ENCODE assay signal across 16 cellular contexts in genomic region chr4:76659103-76659490, GRCh38.
DNase-seq lines count a peak whose midpoint lies in the region; ATAC-seq lines count a peak whose summit lies in the region.
"Had no signal": no experiment of that assay in that cellular context is flagged by ENCODE, and none has a peak within 500 bp of the region (broad histone marks: within the 10 kb centered on the region; RNA-seq: fewer than 3 reads in every experiment).

No MANE protein-coding gene starts in this region.

- peaks cover 11 to 21% of the 10 kb centered on the region in 2 experiments for H3K4me1 ChIP-seq in trophoblast cell (ENCODE audit: control insufficient read depth in 1 of 2, insufficient read depth in 2 of 2, low read length in 2 of 2)
- no peaks in the 10 kb centered on the region for H3K4me1 ChIP-seq in effector memory CD4-positive, alpha-beta T cell (ENCODE audit: control insufficient read depth, insufficient read depth, low read length, poor library complexity, severe bottlenecking)
- H3K4me1 ChIP-seq: lower lobe of right lung had no signal

- H3K27me3 ChIP-seq in trophoblast cell (ENCODE audit: insufficient read depth, low read length), result no peaks in the 10 kb centered on the region
- H3K27me3 ChIP-seq in effector memory CD4-positive, alpha-beta T cell (replicated peaks; ENCODE audit: control insufficient read depth, insufficient read depth, low read length, poor library complexity, severe bottlenecking), result no peaks in the 10 kb centered on the region

- peak overlapping the region; percentile 50 for H2BK12ac ChIP-seq in trophoblast cell (ENCODE audit: low read length)

- H4K8ac ChIP-seq in trophoblast cell (ENCODE audit: low read depth, low read length), result no peak overlapping the region

- H2AK5ac ChIP-seq in trophoblast cell (ENCODE audit: low read length), result peak overlapping the region; percentile 59

- H3K14ac ChIP-seq in trophoblast cell (ENCODE audit: low read length), result peak overlapping the region; percentile 40

- no peaks in the 10 kb centered on the region for H3K9me3 ChIP-seq in trophoblast cell (ENCODE audit: insufficient read depth, low read depth, low read length)
- H3K9me3 ChIP-seq in effector memory CD4-positive, alpha-beta T cell (ENCODE audit: control insufficient read depth, low read length), result no peaks in the 10 kb centered on the region
- H3K9me3 ChIP-seq: lower lobe of right lung had no signal

- no peak overlapping the region for H3K27ac ChIP-seq in trophoblast cell (ENCODE audit: low read depth, low read length)
- H3K27ac ChIP-seq in effector memory CD4-positive, alpha-beta T cell (ENCODE audit: insufficient read depth, low read length, poor library complexity, severe bottlenecking), result no peak overlapping the region
- H3K27ac ChIP-seq: lower lobe of right lung had no signal

- no peak overlapping the region for H3K23ac ChIP-seq in trophoblast cell (ENCODE audit: low read length)

- no peak overlapping the region for H4K12ac ChIP-seq in trophoblast cell (ENCODE audit: low read depth, low read length)

- H2AFZ ChIP-seq in trophoblast cell (ENCODE audit: insufficient read depth, low read length, poor library complexity), result no peak overlapping the region

- no CpG with 5 or more reads among the region's 1 CpG for WGBS in trophoblast cell (ENCODE audit: extremely low coverage, insufficient coverage, insufficient read length)

- no peak overlapping the region for H3K4me3 Mint-ChIP-seq in activated T-helper 17 cell treated with anti-CD3 and anti-CD28 coated beads, Interleukin-2, amount 50 U/mL, for 72 hours
- no peak overlapping the region for H3K4me3 Mint-ChIP-seq in stimulated activated effector memory CD8-positive, alpha-beta T cell treated with anti-CD3 and anti-CD28 coated beads, Interleukin-12 subunit alpha, Interleukin-12 subunit beta, amount 100 ng/mL, for 72 hours
- H3K4me3 Mint-ChIP-seq: activated naive CD8-positive, alpha-beta T cell; CD4-positive, alpha-beta memory T cell had no signal

- H2BK120ac ChIP-seq in trophoblast cell (ENCODE audit: insufficient read depth, low read length, poor library complexity), result peak overlapping the region; percentile 25

- H3K27ac Mint-ChIP-seq in activated T-helper 17 cell treated with anti-CD3 and anti-CD28 coated beads, Interleukin-2, amount 50 U/mL, for 72 hours, result peak overlapping the region; percentile 42
- H3K27ac Mint-ChIP-seq in stimulated activated effector memory CD8-positive, alpha-beta T cell treated with anti-CD3 and anti-CD28 coated beads, Interleukin-12 subunit alpha, Interleukin-12 subunit beta, amount 100 ng/mL, for 72 hours, result no peak overlapping the region
- H3K27ac Mint-ChIP-seq: activated naive CD8-positive, alpha-beta T cell; CD4-positive, alpha-beta memory T cell had no signal

- peak overlapping the region; percentile 62 for H2BK5ac ChIP-seq in trophoblast cell (ENCODE audit: low read depth, low read length, poor library complexity)

- H3K79me2 ChIP-seq in trophoblast cell (ENCODE audit: control insufficient read depth, insufficient read depth, low read length, poor library complexity), result peaks cover 3% of the 10 kb centered on the region

- peak; percentile 9 for ATAC-seq in GM19025 (IDR thresholded peaks at IDR 0.05; ENCODE audit: low read depth, unreplicated experiment)
- peak; percentile 18 for ATAC-seq in HG02981 (IDR thresholded peaks at IDR 0.05; ENCODE audit: unreplicated experiment)
- ATAC-seq in activated T-helper 17 cell treated with anti-CD3 and anti-CD28 coated beads, Interleukin-2, amount 50 U/mL, for 72 hours (replicated peaks), result no peak
- no peak for ATAC-seq in HG03280 (IDR thresholded peaks at IDR 0.05; ENCODE audit: unreplicated experiment)
- ATAC-seq in stimulated activated effector memory CD8-positive, alpha-beta T cell treated with anti-CD3 and anti-CD28 coated beads, Interleukin-12 subunit alpha, Interleukin-12 subunit beta, amount 100 ng/mL, for 72 hours, result no peak
- ATAC-seq: esophagus mucosa, lower lobe of right lung had no signal

- H3K27me3 Mint-ChIP-seq in activated T-helper 17 cell treated with anti-CD3 and anti-CD28 coated beads, Interleukin-2, amount 50 U/mL, for 72 hours, result peaks cover 3% of the 10 kb centered on the region

- DNase-seq in trophoblast cell (no peak), T-helper 1 cell (no peak)
- no peak for DNase-seq in stimulated activated effector memory CD8-positive, alpha-beta T cell treated with anti-CD3 and anti-CD28 coated beads, Interleukin-12 subunit alpha, Interleukin-12 subunit beta, amount 100 ng/mL, for 72 hours (ENCODE audit: low spot score in 2 of 2)
- DNase-seq in effector memory CD4-positive, alpha-beta T cell, result no peak
- DNase-seq: activated CD4-positive, CD25-positive, alpha-beta regulatory T cell treated with anti-CD3 and anti-CD28 coated beads, Interleukin-2, amount 50 U/mL, for 72 hours; activated T-cell treated with anti-CD3 and anti-CD28 coated beads for 4 hours; CD4-positive, alpha-beta memory T cell; lower lobe of right lung; NCI-H2171 treated with DMSO at 0.1 percent for 48 hours; stimulated activated naive CD4-positive, alpha-beta T cell treated with Interleukin-2 at 50 U/mL for 16 hours had no signal

- no peaks in the 10 kb centered on the region for H3K36me3 Mint-ChIP-seq in activated T-helper 17 cell treated with anti-CD3 and anti-CD28 coated beads, Interleukin-2, amount 50 U/mL, for 72 hours (ENCODE audit: low read depth)
- H3K36me3 Mint-ChIP-seq in stimulated activated effector memory CD8-positive, alpha-beta T cell treated with anti-CD3 and anti-CD28 coated beads, Interleukin-12 subunit alpha, Interleukin-12 subunit beta, amount 100 ng/mL, for 72 hours, result no peaks in the 10 kb centered on the region
- H3K36me3 Mint-ChIP-seq: activated naive CD8-positive, alpha-beta T cell; CD4-positive, alpha-beta memory T cell had no signal

- H3K4me3 ChIP-seq in trophoblast cell (ENCODE audit: low read depth, low read length), result no peak overlapping the region
- H3K4me3 ChIP-seq in effector memory CD4-positive, alpha-beta T cell (ENCODE audit: insufficient read depth, low read depth, low read length, poor library complexity, severe bottlenecking), result no peak overlapping the region
- H3K4me3 ChIP-seq: lower lobe of right lung had no signal

- no peaks in the 10 kb centered on the region for H3K36me3 ChIP-seq in trophoblast cell (ENCODE audit: control insufficient read depth in 1 of 2, insufficient read depth in 2 of 2, low read length in 2 of 2)
- H3K36me3 ChIP-seq in effector memory CD4-positive, alpha-beta T cell (ENCODE audit: control insufficient read depth, insufficient read depth, low read length), result no peaks in the 10 kb centered on the region
- H3K36me3 ChIP-seq: lower lobe of right lung had no signal

- peak overlapping the region; percentile 61 for H3K18ac ChIP-seq in trophoblast cell (ENCODE audit: low read length)

- no peaks in the 10 kb centered on the region for H3K4me1 Mint-ChIP-seq in activated T-helper 17 cell treated with anti-CD3 and anti-CD28 coated beads, Interleukin-2, amount 50 U/mL, for 72 hours
- H3K4me1 Mint-ChIP-seq in stimulated activated effector memory CD8-positive, alpha-beta T cell treated with anti-CD3 and anti-CD28 coated beads, Interleukin-12 subunit alpha, Interleukin-12 subunit beta, amount 100 ng/mL, for 72 hours, result no peaks in the 10 kb centered on the region
- H3K4me1 Mint-ChIP-seq: CD4-positive, alpha-beta memory T cell had no signal

- peak overlapping the region; percentile 10 for H4K91ac ChIP-seq in trophoblast cell (ENCODE audit: low read depth, low read length)

- no peak overlapping the region for H3K9ac ChIP-seq in trophoblast cell (ENCODE audit: low read length)

- peaks cover 20% of the 10 kb centered on the region for H3K79me1 ChIP-seq in trophoblast cell (ENCODE audit: low read length)

- H3K4me2 ChIP-seq in trophoblast cell (ENCODE audit: low read length), result no peak overlapping the region

- no peaks in the 10 kb centered on the region for H3K9me3 Mint-ChIP-seq in activated T-helper 17 cell treated with anti-CD3 and anti-CD28 coated beads, Interleukin-2, amount 50 U/mL, for 72 hours
- H3K9me3 Mint-ChIP-seq in stimulated activated effector memory CD8-positive, alpha-beta T cell treated with anti-CD3 and anti-CD28 coated beads, Interleukin-12 subunit alpha, Interleukin-12 subunit beta, amount 100 ng/mL, for 72 hours, result no peaks in the 10 kb centered on the region

- no peak overlapping the region for H3K4ac ChIP-seq in trophoblast cell (ENCODE audit: low read depth, low read length)

Comparison
In these comparisons a context has a peak if more than half of its experiments do, and no peak if none do; other contexts are left out.
1. ATAC-seq: peak in GM19025 (single experiment) and HG02981 (single experiment); none in activated T-helper 17 cell treated with anti-CD3 and anti-CD28 coated beads, Interleukin-2, amount 50 U/mL, for 72 hours (single experiment), HG03280 (single experiment) and stimulated activated effector memory CD8-positive, alpha-beta T cell treated with anti-CD3 and anti-CD28 coated beads, Interleukin-12 subunit alpha, Interleukin-12 subunit beta, amount 100 ng/mL, for 72 hours (single experiment).